In the genomic region with DNA sequence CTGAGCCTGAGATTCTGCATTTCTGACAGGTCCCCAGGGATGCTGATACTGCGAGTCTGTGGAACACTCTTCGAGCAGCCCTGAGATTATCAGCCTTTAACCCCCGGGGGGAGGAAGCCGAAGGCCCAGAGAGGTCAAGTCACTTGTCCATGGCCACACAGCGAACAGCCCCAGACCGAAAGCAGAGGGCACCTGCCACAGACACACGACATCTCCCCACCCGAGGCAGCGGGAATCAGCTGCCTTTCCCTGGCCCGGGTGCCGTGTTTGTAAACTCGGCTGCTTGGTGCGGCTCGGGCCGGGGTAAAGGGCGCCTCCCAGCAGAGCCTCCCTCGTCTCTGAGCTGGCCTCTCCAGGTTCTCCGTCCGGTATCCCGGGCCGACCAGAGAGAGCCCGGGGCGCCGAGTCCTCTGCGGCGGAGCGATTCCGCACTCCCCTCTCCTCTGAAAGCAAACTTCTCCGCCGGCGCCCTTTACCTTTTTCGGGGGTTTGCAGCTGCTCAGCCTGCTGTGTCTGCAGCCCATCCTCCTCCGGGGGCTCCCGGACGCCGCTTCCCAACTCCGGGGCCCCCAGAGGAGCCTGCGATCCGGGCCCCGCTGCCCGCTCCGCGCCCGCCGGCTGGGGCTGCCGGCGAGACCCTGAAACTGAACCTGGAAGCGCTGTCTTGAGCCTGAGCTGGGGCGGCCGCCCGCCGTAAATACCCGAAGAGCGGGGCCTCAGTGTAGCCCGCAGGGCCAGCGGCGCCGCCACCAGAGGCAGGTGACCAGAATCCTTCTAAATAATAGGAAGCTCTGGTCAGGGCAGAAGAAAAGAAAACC, we compare ENCODE assay signal across 1 cellular context.
A peak's percentile ranks its signal among the peaks of the same experiment; 100 is the strongest.
TF ChIP-seq lines count a peak whose summit lies in the region.

A gene with protein sequence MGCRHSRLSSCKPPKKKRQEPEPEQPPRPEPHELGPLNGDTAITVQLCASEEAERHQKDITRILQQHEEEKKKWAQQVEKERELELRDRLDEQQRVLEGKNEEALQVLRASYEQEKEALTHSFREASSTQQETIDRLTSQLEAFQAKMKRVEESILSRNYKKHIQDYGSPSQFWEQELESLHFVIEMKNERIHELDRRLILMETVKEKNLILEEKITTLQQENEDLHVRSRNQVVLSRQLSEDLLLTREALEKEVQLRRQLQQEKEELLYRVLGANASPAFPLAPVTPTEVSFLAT (minus strand): TSS at position 646 of the 818 bp plus-strand sequence. CDS start 122 bp downstream, at position 524.

TF ChIP-seq in endothelial cell of umbilical vein, 7 proteins besides CTCF, POLR2A, EP300 and RAD21 (continued from another document):
- TF ChIP-seq POLR2AphosphoS5 (IDR thresholded peaks at IDR 0.05; ENCODE audit: insufficient read depth, low read depth, low read length) (peak; percentile 47), EZH2 (IDR thresholded peaks at IDR 0.05; ENCODE audit: borderline replicate concordance, low read depth, low read length, severe bottlenecking) (no peak), JUN (IDR thresholded peaks at IDR 0.05; ENCODE audit: borderline replicate concordance, insufficient read depth, insufficient read length, low read depth) (no peak), MYC (IDR thresholded peaks at IDR 0.05; ENCODE audit: low read depth, low read length) (no peak)
